ENCODE assay signal across 11 cellular contexts in the genomic region with DNA sequence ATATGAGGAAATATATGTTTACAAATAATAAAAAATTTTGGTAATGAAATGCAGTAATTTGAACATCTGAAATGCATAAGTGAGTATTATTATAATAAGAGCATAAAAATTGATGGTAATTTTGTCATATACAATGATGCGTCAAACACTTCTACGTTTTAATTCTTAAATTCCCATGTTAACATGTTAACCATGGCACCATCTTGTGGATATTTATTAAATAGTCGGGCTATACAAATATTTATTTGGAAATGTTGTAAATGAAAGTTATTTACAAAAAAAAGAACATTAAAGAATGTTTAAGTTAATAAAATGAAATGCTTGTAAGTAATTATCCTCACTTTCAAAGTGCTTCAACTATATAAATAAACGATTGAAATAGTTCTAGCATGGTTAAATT. TPM values are rescaled to one million over a fixed set of nuclear protein-coding genes. Genes with fewer than 3 reads are reported as not detected.
A peak's percentile ranks its signal among the peaks of the same experiment; 100 is the strongest.
DNase-seq lines count a peak whose midpoint lies in the region; ATAC-seq and TF ChIP-seq lines count a peak whose summit lies in the region.
"Had no signal": no experiment of that assay in that cellular context is flagged by ENCODE, and none has a peak within 500 bp of the region (broad histone marks: within the 10 kb centered on the region; RNA-seq: fewer than 3 reads in every experiment).

No MANE protein-coding gene starts in this region.

- no peaks in the 10 kb centered on the region for H3F3A ChIP-seq in MM.1S (ENCODE audit: insufficient read depth, low read length)

- ATAC-seq in HG03135 (IDR thresholded peaks at IDR 0.05; ENCODE audit: unreplicated experiment) (no peak), HG03565 (IDR thresholded peaks at IDR 0.05; ENCODE audit: unreplicated experiment) (no peak)

- H3K4me3 ChIP-seq in MM.1S (ENCODE audit: low read length) (no peak overlapping the region), parathyroid adenoma (ENCODE audit: low read depth, low read length) (no peak overlapping the region)
- H3K4me3 ChIP-seq: BLaER1 had no signal

- no peaks in the 10 kb centered on the region for H3K9me3 ChIP-seq in MM.1S (replicated peaks; ENCODE audit: insufficient read depth, low read length)
- H3K9me3 ChIP-seq in parathyroid adenoma (ENCODE audit: control insufficient read depth, low read length): no peaks in the 10 kb centered on the region

- H3K79me2 ChIP-seq in MM.1S (ENCODE audit: low read length): no peaks in the 10 kb centered on the region
- no peaks in the 10 kb centered on the region for H3K79me2 ChIP-seq in parathyroid adenoma

- H3K9me2 ChIP-seq in MM.1S (replicated peaks; ENCODE audit: insufficient read depth, low read length): no peaks in the 10 kb centered on the region

- no peaks in the 10 kb centered on the region for H3K4me1 ChIP-seq in MM.1S (ENCODE audit: low read length)
- H3K4me1 ChIP-seq in parathyroid adenoma: no peaks in the 10 kb centered on the region
- H3K4me1 ChIP-seq: BLaER1 had no signal

- H3K4me2 ChIP-seq in MM.1S (ENCODE audit: low read depth, low read length) (no peak overlapping the region), parathyroid adenoma (ENCODE audit: low read length) (no peak overlapping the region)
- H3K4me2 ChIP-seq: BLaER1 had no signal

- H4K20me1 ChIP-seq in MM.1S (ENCODE audit: insufficient read depth, low read length): no peaks in the 10 kb centered on the region
- H4K20me1 ChIP-seq: BLaER1 had no signal

- H3K27me3 ChIP-seq in MM.1S (replicated peaks; ENCODE audit: insufficient read depth, low read length): no peaks in the 10 kb centered on the region
- no peaks in the 10 kb centered on the region for H3K27me3 ChIP-seq in parathyroid adenoma (ENCODE audit: control insufficient read depth, insufficient read depth, low read length)
- H3K27me3 ChIP-seq: BLaER1 had no signal

- DNase-seq in NCI-H345 (lab: John Stamatoyannopoulos, UW) (peak; percentile 3), NCI-H345 treated with DMSO at 0.1 percent for 48 hours (lab: John Stamatoyannopoulos, UW; ENCODE audit: unreplicated experiment) (no peak), MM.1S (no peak), cerebellum (ENCODE audit: low spot score) (peak; percentile 2), DMS153 treated with DMSO at 0.1 percent for 48 hours (lab: John Stamatoyannopoulos, UW; ENCODE audit: unreplicated experiment) (no peak)
- DNase-seq: NCI-H1436 treated with DMSO at 0.1 percent for 48 hours had no signal

- no peak overlapping the region for H3K9ac ChIP-seq in MM.1S (ENCODE audit: low read length)
- no peak overlapping the region for H3K9ac ChIP-seq in parathyroid adenoma
- H3K9ac ChIP-seq: BLaER1 had no signal

- H3K36me3 ChIP-seq in MM.1S (replicated peaks; ENCODE audit: insufficient read depth, low read length) (no peaks in the 10 kb centered on the region), parathyroid adenoma (ENCODE audit: control insufficient read depth, insufficient read depth, low read length) (no peaks in the 10 kb centered on the region)
- H3K36me3 ChIP-seq: BLaER1 had no signal

- H2AFZ ChIP-seq in MM.1S (ENCODE audit: low read length) (no peak overlapping the region), parathyroid adenoma (no peak overlapping the region)

- H3K27ac ChIP-seq in MM.1S (ENCODE audit: low read length): no peak overlapping the region
- no peak overlapping the region for H3K27ac ChIP-seq in parathyroid adenoma
- H3K27ac ChIP-seq: BLaER1 had no signal

- TF ChIP-seq CTCF in MM.1S (IDR thresholded peaks at IDR 0.05; ENCODE audit: low read length): peak; percentile 9
- TF ChIP-seq CTCF in parathyroid adenoma (IDR thresholded peaks at IDR 0.05): peak; percentile 19

RNA-seq across cellular contexts. Expression of a gene that starts 57.2 kb away (rescaled TPM):
- total RNA-seq in cerebellum: not detected
- total RNA-seq: astrocyte had no signal

Comparison
In these comparisons a context has a peak if more than half of its experiments do, and no peak if none do; other contexts are left out.
1. DNase-seq: peak in NCI-H345 (single experiment) and cerebellum (single experiment); none in NCI-H345 treated with DMSO at 0.1 percent for 48 hours (single experiment), MM.1S (single experiment) and DMS153 treated with DMSO at 0.1 percent for 48 hours (single experiment).